ENCODE assay signal across 23 cellular contexts in the genomic region with DNA sequence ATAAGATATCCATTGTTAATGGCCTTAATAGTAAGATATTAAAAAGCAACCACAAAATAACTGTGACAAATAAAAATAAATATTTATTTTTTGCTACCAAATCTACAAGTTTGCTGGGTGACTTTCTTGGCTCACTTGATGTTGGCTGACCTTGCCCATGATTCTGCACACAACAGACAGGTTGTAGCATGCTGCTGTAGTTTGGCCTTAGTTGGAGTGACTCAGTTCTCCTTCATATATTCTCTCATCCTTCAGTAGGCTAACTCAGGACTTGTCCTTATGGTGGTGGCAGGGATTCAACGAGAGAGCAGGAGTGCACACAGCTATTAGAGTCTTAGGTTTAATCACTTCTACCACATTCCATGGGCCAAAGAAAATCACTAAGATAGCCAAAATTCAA.
DNase-seq lines count a peak whose midpoint lies in the region; ATAC-seq and TF ChIP-seq lines count a peak whose summit lies in the region.
"Had no signal": no experiment of that assay in that cellular context is flagged by ENCODE, and none has a peak within 500 bp of the region (broad histone marks: within the 10 kb centered on the region; RNA-seq: fewer than 3 reads in every experiment).

No MANE protein-coding gene starts in this region.

- H2AFZ ChIP-seq in PC-3 (ENCODE audit: low read length): no peak overlapping the region

- no peaks in the 10 kb centered on the region for H3K36me3 ChIP-seq in PC-3 (ENCODE audit: low read depth, low read length)
- H3K36me3 ChIP-seq in upper lobe of right lung: no peaks in the 10 kb centered on the region
- H3K36me3 ChIP-seq: BE2C, BLaER1 had no signal

- CTCF ChIA-PET in PC-3 (lab: Charles Lee): no interaction called here

- TF ChIP-seq CTCF in HL-60 (IDR thresholded peaks at IDR 0.05; ENCODE audit: insufficient read depth, low read length): no peak
- no peak for TF ChIP-seq CTCF in PC-3 (conservative IDR thresholded peaks at IDR 0.05; ENCODE audit: low read depth, low read length)
- TF ChIP-seq CTCF in upper lobe of right lung (IDR thresholded peaks at IDR 0.05): no peak

- no peak overlapping the region for H3K4me2 ChIP-seq in PC-3 (ENCODE audit: low read length)
- H3K4me2 ChIP-seq: BLaER1 had no signal

- no peak overlapping the region for H3K9ac ChIP-seq in PC-3 (ENCODE audit: low read length)
- H3K9ac ChIP-seq: BLaER1 had no signal

- no peaks in the 10 kb centered on the region for H3K79me2 ChIP-seq in PC-3 (ENCODE audit: low read length)

- POLR2A ChIA-PET in PC-3 (lab: Charles Lee; ENCODE audit: unreplicated experiment): no interaction called here

- H3K27ac ChIP-seq in HL-60 (replicated peaks) (peak overlapping the region; percentile 12; the same call in 1 of the 2 replicates), PC-3 (ENCODE audit: low read length) (no peak overlapping the region), upper lobe of right lung (no peak overlapping the region)
- H3K27ac ChIP-seq: BLaER1 had no signal

- DNase-seq in HL-60 (ENCODE audit: low read depth in 1 of 2, low spot score in 1 of 2) (no peak), PC-3 (peak; percentile 45), upper lobe of right lung (no peak), HuH-7.5 (ENCODE audit: low spot score) (no peak)
- DNase-seq in activated CD4-positive, CD25-positive, alpha-beta regulatory T cell treated with anti-CD3 and anti-CD28 coated beads, Interleukin-2, amount 50 U/mL, for 72 hours: no peak
- DNase-seq: 8988T; ACHN; BE2C; C1 segment of cervical spinal cord; CD4-positive, alpha-beta memory T cell; CD4-positive, CD25-positive, alpha-beta regulatory T cell; CD8-positive, alpha-beta memory T cell; COR-L47; DMS 273 treated with DMSO at 0.1 percent for 48 hours; DMS153; DMS53; DMS79; DND-41; EL; GDM1 had no signal

- H3K4me1 ChIP-seq in PC-3 (ENCODE audit: insufficient read depth, low read length) (no peaks in the 10 kb centered on the region), upper lobe of right lung (no peaks in the 10 kb centered on the region)
- H3K4me1 ChIP-seq: BE2C, BLaER1 had no signal

- no TSS peak for BruUV-seq in PC-3 (replicated peaks; lab: Mats Ljungman, UMichigan)

- peak; percentile 90 for ATAC-seq in PC-3
- peak; percentile 67 for ATAC-seq in esophagus mucosa
- ATAC-seq in upper lobe of right lung: no peak
- ATAC-seq: GM12878 had no signal

- intact Hi-C loops in PC-3 (cut with micrococcal nuclease) (loop anchor here (1.0 to 5.0 kb wide), 4 partner anchors 26 to 201 kb away; no protein-coding TSS in a partner anchor), upper lobe of right lung (cut with DNase I) (no loop called here)

- no peaks in the 10 kb centered on the region for H3K9me2 ChIP-seq in PC-3 (replicated peaks; ENCODE audit: low read length)

- H4K20me1 ChIP-seq in PC-3 (ENCODE audit: low read length): no peaks in the 10 kb centered on the region
- H4K20me1 ChIP-seq: BLaER1 had no signal

- H3K27me3 ChIP-seq in HL-60 (ENCODE audit: insufficient read depth, poor library complexity, severe bottlenecking): no peaks in the 10 kb centered on the region
- no peaks in the 10 kb centered on the region for H3K27me3 ChIP-seq in PC-3 (ENCODE audit: low read length)
- H3K27me3 ChIP-seq in upper lobe of right lung: no peaks in the 10 kb centered on the region
- H3K27me3 ChIP-seq: BE2C, BLaER1 had no signal

- no peak overlapping the region for H3K4me3 ChIP-seq in HL-60 (replicated peaks; ENCODE audit: insufficient read depth, low read length)
- no peak overlapping the region for H3K4me3 ChIP-seq in PC-3 (ENCODE audit: low read length)
- H3K4me3 ChIP-seq in upper lobe of right lung: no peak overlapping the region
- H3K4me3 ChIP-seq: BLaER1, GM12878 had no signal

- H3F3A ChIP-seq in PC-3 (ENCODE audit: low read length, unreplicated experiment): no peaks in the 10 kb centered on the region

- H3K9me3 ChIP-seq in PC-3 (ENCODE audit: low read length) (peaks cover 22% of the 10 kb centered on the region), upper lobe of right lung (peaks cover 5% of the 10 kb centered on the region)
- H3K9me3 ChIP-seq: BE2C had no signal
